Comparison of ENCODE assay signal across 19 cellular contexts in genomic region chr3:178562869-178563232, GRCh38.
DNase-seq lines count a peak whose midpoint lies in the region; ATAC-seq, FAIRE-seq and TF ChIP-seq lines count a peak whose summit lies in the region.
"Had no signal": no experiment of that assay in that cellular context is flagged by ENCODE, and none has a peak within 500 bp of the region (broad histone marks: within the 10 kb centered on the region; RNA-seq: fewer than 3 reads in every experiment).

No MANE protein-coding gene starts in this region.

- ATAC-seq in HG03432 (IDR thresholded peaks at IDR 0.05; ENCODE audit: unreplicated experiment) (peak; percentile 11), HG02798 (IDR thresholded peaks at IDR 0.05; ENCODE audit: poor library complexity, unreplicated experiment) (no peak)
- ATAC-seq: upper lobe of right lung had no signal

- no peak overlapping the region for H3K4me3 ChIP-seq in AG10803 (ENCODE audit: low read length)
- H3K4me3 ChIP-seq in cardiac fibroblast (replicated peaks in 1 of 2; ENCODE audit: low read depth in 2 of 2, low read length in 2 of 2), result no peak overlapping the region
- H3K4me3 ChIP-seq: SK-N-MC, stomach, upper lobe of right lung had no signal

- DNase-seq in AG10803 (ENCODE audit: low read depth), result peak; percentile 25
- DNase-seq in cardiac fibroblast (ENCODE audit: low read depth in 2 of 2), result peak; percentile 12 to 35
- peak; percentile 15 for DNase-seq in kidney glomerular epithelial cell (lab: John Stamatoyannopoulos, UW)
- DNase-seq in D721Med (ENCODE audit: insufficient read length, low spot score), result no peak
- DNase-seq in effector CD4-positive, alpha-beta T cell, result no peak
- no peak for DNase-seq in NCI-H524 treated with DMSO at 0.1 percent for 48 hours (lab: John Stamatoyannopoulos, UW)
- DNase-seq: activated CD4-positive, alpha-beta T cell treated with anti-CD3 and anti-CD28 coated beads, Interleukin-2, amount 10 ng/mL, durations not matched to agents 24 days and 14 days; activated CD8-positive, alpha-beta memory T cell treated with anti-CD3 and anti-CD28 coated beads, Interleukin-2, amount 50 U/mL, for 48 hours; activated gamma-delta T cell treated with Interleukin-2 at 50 U/mL for 16 hours; amygdala; COR-L47; H7; KG1; NCI-H69; stomach; upper lobe of right lung had no signal

- FAIRE-seq in D721Med (lab: Jason Lieb, UNC), result no peak

- TF ChIP-seq CTCF in AG10803 (conservative IDR thresholded peaks at IDR 0.05; ENCODE audit: low read length) (no peak), cardiac fibroblast (IDR thresholded peaks at IDR 0.05; ENCODE audit: low read depth, low read length) (no peak), D721Med (IDR thresholded peaks at IDR 0.05; ENCODE audit: insufficient read depth, missing control alignments) (no peak)

Comparison
In these comparisons a context has a peak if more than half of its experiments do, and no peak if none do; other contexts are left out.
1. DNase-seq: peak in AG10803 (single experiment), cardiac fibroblast (2 of 2) and kidney glomerular epithelial cell (single experiment); none in D721Med (single experiment), effector CD4-positive, alpha-beta T cell (single experiment) and NCI-H524 treated with DMSO at 0.1 percent for 48 hours (single experiment).